In genomic region chr12:131364903-131365820, GRCh38 we compare ENCODE assay signal across 1 cellular context.
TF ChIP-seq lines count a peak whose summit lies in the region.

No MANE protein-coding gene starts in this region.

TF ChIP-seq in A549, 52 proteins besides CTCF, POLR2A, EP300 and RAD21 (continued from another document):
- TF ChIP-seq, protein P1, sequence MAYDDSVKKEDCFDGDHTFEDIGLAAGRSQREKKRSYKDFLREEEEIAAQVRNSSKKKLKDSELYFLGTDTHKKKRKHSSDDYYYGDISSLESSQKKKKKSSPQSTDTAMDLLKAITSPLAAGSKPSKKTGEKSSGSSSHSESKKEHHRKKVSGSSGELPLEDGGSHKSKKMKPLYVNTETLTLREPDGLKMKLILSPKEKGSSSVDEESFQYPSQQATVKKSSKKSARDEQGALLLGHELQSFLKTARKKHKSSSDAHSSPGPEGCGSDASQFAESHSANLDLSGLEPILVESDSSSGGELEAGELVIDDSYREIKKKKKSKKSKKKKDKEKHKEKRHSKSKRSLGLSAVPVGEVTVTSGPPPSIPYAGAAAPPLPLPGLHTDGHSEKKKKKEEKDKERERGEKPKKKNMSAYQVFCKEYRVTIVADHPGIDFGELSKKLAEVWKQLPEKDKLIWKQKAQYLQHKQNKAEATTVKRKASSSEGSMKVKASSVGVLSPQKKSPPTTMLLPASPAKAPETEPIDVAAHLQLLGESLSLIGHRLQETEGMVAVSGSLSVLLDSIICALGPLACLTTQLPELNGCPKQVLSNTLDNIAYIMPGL (CRISPR knock-in tag; IDR thresholded peaks at IDR 0.05; ENCODE audit: borderline replicate concordance), result no peak
- TF ChIP-seq ZFP36 (IDR thresholded peaks at IDR 0.05; ENCODE audit: borderline replicate concordance, partially characterized antibody) (no peak), JUN (IDR thresholded peaks at IDR 0.05) (no peak), CHD4 (IDR thresholded peaks at IDR 0.05; ENCODE audit: borderline replicate concordance) (no peak), ZC3H11A (IDR thresholded peaks at IDR 0.05) (no peak), FOXS1 (CRISPR knock-in tag; IDR thresholded peaks at IDR 0.05) (no peak), NPAS2 (CRISPR knock-in tag; IDR thresholded peaks at IDR 0.05; ENCODE audit: borderline replicate concordance) (no peak), HOXA7 (CRISPR knock-in tag; IDR thresholded peaks at IDR 0.05) (no peak), ESRRA (IDR thresholded peaks at IDR 0.05; ENCODE audit: borderline replicate concordance, low read length) (no peak)
